In the genomic region with DNA sequence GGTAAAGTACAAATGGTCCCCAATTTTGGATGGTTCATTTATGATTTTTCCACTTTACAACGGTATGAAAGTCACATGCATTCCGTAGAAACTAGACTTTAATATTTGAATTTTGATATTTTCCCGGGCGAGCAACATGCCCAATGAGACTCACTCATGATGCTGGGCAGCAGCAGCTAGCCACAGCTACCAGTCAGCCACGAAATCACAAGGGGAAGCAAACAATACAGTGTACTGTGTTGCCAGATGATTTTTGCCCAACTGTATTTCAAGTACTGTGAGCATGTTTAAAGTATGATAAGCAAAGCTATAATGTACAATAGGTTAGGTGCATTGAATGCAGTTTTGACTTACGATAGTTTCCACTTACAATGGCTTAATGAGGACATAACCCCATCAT, we compare ENCODE assay signal across 20 cellular contexts.
"Had no signal": no experiment of that assay in that cellular context is flagged by ENCODE, and none has a peak within 500 bp of the region (broad histone marks: within the 10 kb centered on the region; RNA-seq: fewer than 3 reads in every experiment).

No MANE protein-coding gene starts in this region.

- H3K27me3 Mint-ChIP-seq: activated naive CD8-positive, alpha-beta T cell treated with anti-CD3 and anti-CD28 coated beads, Interleukin-2, amount 10 ng/mL, durations not matched to agents 7 days and 5 days; T-helper 17 cell had no signal

- H3K4me3 ChIP-seq: adrenal gland, colonic mucosa had no signal

- DNase-seq: activated CD4-positive, alpha-beta T cell treated with anti-CD3 and anti-CD28 coated beads for 48 hours; activated CD4-positive, alpha-beta T cell treated with anti-CD3 and anti-CD28 coated beads, Interleukin-2, amount 50 U/mL, for 4 hours; activated CD4-positive, CD25-positive, alpha-beta regulatory T cell treated with anti-CD3 and anti-CD28 coated beads, Interleukin-2, amount 50 U/mL, for 72 hours; activated CD8-positive, alpha-beta memory T cell treated with anti-CD3 and anti-CD28 coated beads, Interleukin-2, amount 50 U/mL, for 48 hours; activated CD8-positive, alpha-beta T cell treated with anti-CD3 and anti-CD28 coated beads, Interleukin-2, amount 10 ng/mL, durations not matched to agents 7 days and 5 days; activated naive CD4-positive, alpha-beta T cell treated with anti-CD3 and anti-CD28 coated beads, Interleukin-2, amount 50 U/mL, for 16 hours; activated naive CD8-positive, alpha-beta T cell treated with anti-CD3 and anti-CD28 coated beads, Interleukin-2, amount 10 ng/mL, durations not matched to agents 7 days and 5 days; activated T-cell treated with anti-CD3 and anti-CD28 coated beads, Interleukin-2, amount 50 U/mL, for 1 hour; adrenal gland; anterior cingulate cortex; colonic mucosa; Kasumi-1; NCI-H1930; NCI-H446; NCI-H524 treated with DMSO at 0.1 percent for 48 hours; PC-3; SHP77 treated with DMSO at 0.1 percent for 48 hours; T-helper 17 cell; T-helper 9 cell had no signal

- H3K27ac Mint-ChIP-seq: activated CD8-positive, alpha-beta T cell treated with anti-CD3 and anti-CD28 coated beads, Interleukin-2, amount 10 ng/mL, durations not matched to agents 7 days and 5 days; activated naive CD8-positive, alpha-beta T cell treated with anti-CD3 and anti-CD28 coated beads, Interleukin-2, amount 10 ng/mL, durations not matched to agents 7 days and 5 days; T-helper 17 cell; WTC11 had no signal

- H3K4me3 Mint-ChIP-seq: activated CD8-positive, alpha-beta T cell treated with anti-CD3 and anti-CD28 coated beads, Interleukin-2, amount 10 ng/mL, durations not matched to agents 7 days and 5 days; activated naive CD8-positive, alpha-beta T cell treated with anti-CD3 and anti-CD28 coated beads, Interleukin-2, amount 10 ng/mL, durations not matched to agents 7 days and 5 days; T-helper 17 cell; WTC11 had no signal

- H3K36me3 Mint-ChIP-seq: WTC11 had no signal

- H3K4me1 Mint-ChIP-seq: activated naive CD8-positive, alpha-beta T cell treated with anti-CD3 and anti-CD28 coated beads, Interleukin-2, amount 10 ng/mL, durations not matched to agents 7 days and 5 days; T-helper 17 cell had no signal

- H3K27ac ChIP-seq: adrenal gland, colonic mucosa had no signal

- H3K4me1 ChIP-seq: adrenal gland, colonic mucosa had no signal

- H3K27me3 ChIP-seq: adrenal gland, colonic mucosa had no signal

- H3K9me3 ChIP-seq: adrenal gland, colonic mucosa had no signal

- H3K36me3 ChIP-seq: adrenal gland, colonic mucosa had no signal
